19 cellular contexts compared by ENCODE assay signal in the genomic region with DNA sequence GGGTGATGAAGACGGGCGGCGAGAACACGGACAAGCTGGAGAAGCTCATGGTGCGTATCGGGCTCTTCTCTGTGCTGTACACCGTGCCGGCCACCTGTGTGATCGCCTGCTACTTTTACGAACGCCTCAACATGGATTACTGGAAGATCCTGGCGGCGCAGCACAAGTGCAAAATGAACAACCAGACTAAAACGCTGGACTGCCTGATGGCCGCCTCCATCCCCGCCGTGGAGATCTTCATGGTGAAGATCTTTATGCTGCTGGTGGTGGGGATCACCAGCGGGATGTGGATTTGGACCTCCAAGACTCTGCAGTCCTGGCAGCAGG. TPM values are rescaled to one million over a fixed set of nuclear protein-coding genes. Genes with fewer than 3 reads are reported as not detected.
"Had no signal": no experiment of that assay in that cellular context is flagged by ENCODE, and none has a peak within 500 bp of the region (broad histone marks: within the 10 kb centered on the region; RNA-seq: fewer than 3 reads in every experiment).

No MANE protein-coding gene starts in this region.

- H3K79me2 ChIP-seq: parathyroid adenoma had no signal

- H3K4me1 ChIP-seq: parathyroid adenoma had no signal

- H3K4me3 ChIP-seq: ascending aorta, cardiac muscle cell, smooth muscle cell had no signal

- H3K9ac ChIP-seq: parathyroid adenoma, SK-N-SH had no signal

- H3K4me2 ChIP-seq: SK-N-SH, smooth muscle cell had no signal

- DNase-seq: activated CD4-positive, alpha-beta T cell treated with anti-CD3 and anti-CD28 coated beads, Interleukin-2, amount 50 U/mL, for 4 hours; activated gamma-delta T cell; activated T-cell treated with anti-CD3 and anti-CD28 coated beads, Interleukin-2, amount 50 U/mL, for 48 hours; effector CD4-positive, alpha-beta T cell; foreskin melanocyte; left ventricle myocardium inferior; SK-N-SH; stimulated activated naive CD4-positive, alpha-beta T cell; trophoblast cell had no signal

- FAIRE-seq: colon, endothelial cell of umbilical vein, kidney, TTC549 had no signal

- H3K4me3 Mint-ChIP-seq: memory B cell had no signal

- H3K9me3 Mint-ChIP-seq: T-helper 1 cell treated with Interleukin-12 subunit alpha and Interleukin-12 subunit beta and Interleukin-4 antibody, amounts not matched to agents 30 μg/mL and 1 μg/mL, for 36 hours had no signal

- H3K27ac ChIP-seq: ascending aorta, cardiac muscle cell, left ventricle myocardium inferior, parathyroid adenoma had no signal

- H3K9me3 ChIP-seq: ascending aorta, left ventricle myocardium inferior, SK-N-SH had no signal

- H3K36me3 ChIP-seq: ascending aorta, cardiac muscle cell, left ventricle myocardium inferior had no signal

- H2AFZ ChIP-seq: parathyroid adenoma had no signal

- H3K27ac Mint-ChIP-seq: memory B cell had no signal

RNA-seq across cellular contexts. Expression of a gene that starts 1.9 kb away (rescaled TPM):
- total RNA-seq: endothelial cell of umbilical vein had no signal
- polyA plus RNA-seq: cardiac muscle cell, endothelial cell of umbilical vein, SK-N-SH had no signal
